ENCODE assay signal across 1 cellular context in the genomic region with DNA sequence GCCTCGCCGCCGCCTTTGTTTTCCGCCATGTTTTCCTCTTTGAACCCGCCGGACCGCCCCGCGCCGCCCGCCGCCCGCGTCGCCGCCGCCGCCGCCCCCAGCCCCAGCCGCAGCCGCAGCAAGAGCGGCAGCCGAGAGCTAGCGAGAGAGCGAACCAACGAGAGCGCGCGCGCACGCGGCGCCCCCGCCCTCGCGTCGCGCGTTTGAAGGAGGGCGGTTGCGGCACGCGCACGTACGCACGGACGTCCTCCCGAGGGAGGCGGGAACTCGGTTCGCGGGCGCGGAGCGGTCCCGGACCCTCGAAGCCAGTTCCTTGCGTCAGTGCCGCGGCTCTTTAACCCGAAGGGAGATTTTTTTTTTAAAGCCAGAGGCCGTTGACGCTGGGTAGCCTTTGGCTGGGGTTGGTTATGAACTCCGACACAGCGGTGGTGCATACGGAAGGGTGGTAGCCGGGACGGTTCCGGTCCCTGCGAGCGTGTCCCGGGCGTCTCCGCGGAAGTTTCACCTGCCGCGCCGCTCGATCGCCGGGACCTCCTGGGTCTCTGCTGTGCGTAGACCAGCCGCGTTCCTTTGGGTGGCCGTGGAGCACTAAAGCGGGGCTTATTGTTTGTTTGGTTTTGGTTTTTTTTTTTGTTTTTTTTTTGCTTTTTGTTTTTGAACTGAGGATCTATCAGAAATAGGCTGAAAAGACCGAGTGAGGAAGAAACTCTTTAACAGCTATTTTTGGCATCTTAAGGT.
A peak's percentile ranks its signal among the peaks of the same experiment; 100 is the strongest.
TF ChIP-seq lines count a peak whose summit lies in the region.

A gene (minus strand): TSS at position 156 of the 738 bp plus-strand sequence. CDS start 127 bp downstream, at position 29.

TF ChIP-seq in K562, 482 proteins besides CTCF, POLR2A, EP300 and RAD21 (continued from another document and continues in another):
- TF ChIP-seq, protein P1, sequence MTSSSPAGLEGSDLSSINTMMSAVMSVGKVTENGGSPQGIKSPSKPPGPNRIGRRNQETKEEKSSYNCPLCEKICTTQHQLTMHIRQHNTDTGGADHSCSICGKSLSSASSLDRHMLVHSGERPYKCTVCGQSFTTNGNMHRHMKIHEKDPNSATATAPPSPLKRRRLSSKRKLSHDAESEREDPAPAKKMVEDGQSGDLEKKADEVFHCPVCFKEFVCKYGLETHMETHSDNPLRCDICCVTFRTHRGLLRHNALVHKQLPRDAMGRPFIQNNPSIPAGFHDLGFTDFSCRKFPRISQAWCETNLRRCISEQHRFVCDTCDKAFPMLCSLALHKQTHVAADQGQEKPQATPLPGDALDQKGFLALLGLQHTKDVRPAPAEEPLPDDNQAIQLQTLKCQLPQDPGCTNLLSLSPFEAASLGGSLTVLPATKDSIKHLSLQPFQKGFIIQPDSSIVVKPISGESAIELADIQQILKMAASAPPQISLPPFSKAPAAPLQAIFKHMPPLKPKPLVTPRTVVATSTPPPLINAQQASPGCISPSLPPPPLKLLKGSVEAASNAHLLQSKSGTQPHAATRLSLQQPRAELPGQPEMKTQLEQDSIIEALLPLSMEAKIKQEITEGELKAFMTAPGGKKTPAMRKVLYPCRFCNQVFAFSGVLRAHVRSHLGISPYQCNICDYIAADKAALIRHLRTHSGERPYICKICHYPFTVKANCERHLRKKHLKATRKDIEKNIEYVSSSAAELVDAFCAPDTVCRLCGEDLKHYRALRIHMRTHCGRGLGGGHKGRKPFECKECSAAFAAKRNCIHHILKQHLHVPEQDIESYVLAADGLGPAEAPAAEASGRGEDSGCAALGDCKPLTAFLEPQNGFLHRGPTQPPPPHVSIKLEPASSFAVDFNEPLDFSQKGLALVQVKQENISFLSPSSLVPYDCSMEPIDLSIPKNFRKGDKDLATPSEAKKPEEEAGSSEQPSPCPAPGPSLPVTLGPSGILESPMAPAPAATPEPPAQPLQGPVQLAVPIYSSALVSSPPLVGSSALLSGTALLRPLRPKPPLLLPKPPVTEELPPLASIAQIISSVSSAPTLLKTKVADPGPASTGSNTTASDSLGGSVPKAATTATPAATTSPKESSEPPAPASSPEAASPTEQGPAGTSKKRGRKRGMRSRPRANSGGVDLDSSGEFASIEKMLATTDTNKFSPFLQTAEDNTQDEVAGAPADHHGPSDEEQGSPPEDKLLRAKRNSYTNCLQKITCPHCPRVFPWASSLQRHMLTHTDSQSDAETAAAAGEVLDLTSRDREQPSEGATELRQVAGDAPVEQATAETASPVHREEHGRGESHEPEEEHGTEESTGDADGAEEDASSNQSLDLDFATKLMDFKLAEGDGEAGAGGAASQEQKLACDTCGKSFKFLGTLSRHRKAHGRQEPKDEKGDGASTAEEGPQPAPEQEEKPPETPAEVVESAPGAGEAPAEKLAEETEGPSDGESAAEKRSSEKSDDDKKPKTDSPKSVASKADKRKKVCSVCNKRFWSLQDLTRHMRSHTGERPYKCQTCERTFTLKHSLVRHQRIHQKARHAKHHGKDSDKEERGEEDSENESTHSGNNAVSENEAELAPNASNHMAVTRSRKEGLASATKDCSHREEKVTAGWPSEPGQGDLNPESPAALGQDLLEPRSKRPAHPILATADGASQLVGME (CRISPR knock-in tag; IDR thresholded peaks at IDR 0.05) = peak; percentile 42; the same call in 1 of the 2 replicates
- TF ChIP-seq FOSL1 (tag; conservative IDR thresholded peaks at IDR 0.05) (0 out of 2 replicates have a peak, but pooled peaks have one; percentile 29), MBD2 (IDR thresholded peaks at IDR 0.05; ENCODE audit: borderline replicate concordance, low read depth) (peak; percentile 79; the same call in 1 of the 2 replicates), PHB (CRISPR knock-in tag; IDR thresholded peaks at IDR 0.05) (0 out of 2 replicates have a peak, but pooled peaks have one; percentile 35), ZFP1 (CRISPR knock-in tag; IDR thresholded peaks at IDR 0.05) (no peak), HCFC1 (IDR thresholded peaks at IDR 0.05; ENCODE audit: low read depth, low read length) (peak; percentile 50), ARNT (IDR thresholded peaks at IDR 0.05) (peak in 1 of 2 experiments; percentile 60; a peak in 2 of 4 replicates), KAT2B (IDR thresholded peaks at IDR 0.05; ENCODE audit: low read depth, low read length) (no peak), TAF15 (IDR thresholded peaks at IDR 0.05; ENCODE audit: low read depth, low read length) (no peak), NFE2L1 (tag; IDR thresholded peaks at IDR 0.05; ENCODE audit: borderline replicate concordance, low read depth) (no peak), ZSCAN32 (CRISPR knock-in tag; IDR thresholded peaks at IDR 0.05) (0 out of 2 replicates have a peak, but pooled peaks have one; percentile 15), TEAD4 (IDR thresholded peaks at IDR 0.05; ENCODE audit: low read length) (peak; percentile 41; the same call in 1 of the 2 replicates), TEAD4 (CRISPR knock-in tag; IDR thresholded peaks at IDR 0.05; ENCODE audit: borderline replicate concordance) (no peak), RBM14 (IDR thresholded peaks at IDR 0.05; ENCODE audit: borderline replicate concordance, insufficient read depth, low read depth, low read length) (no peak), ZNF583 (CRISPR knock-in tag; IDR thresholded peaks at IDR 0.05) (0 out of 2 replicates have a peak, but pooled peaks have one; percentile 25), U2AF1 (optimal IDR thresholded peaks at IDR 0.05; ENCODE audit: low read depth, low read length) (no peak), MAZ (CRISPR knock-in tag; conservative IDR thresholded peaks at IDR 0.05 in 1 of 2, IDR thresholded peaks at IDR 0.05 in 1 of 2) (peak; percentile 99), ZNF551 (CRISPR knock-in tag; IDR thresholded peaks at IDR 0.05) (no peak), NRF1 (conservative IDR thresholded peaks at IDR 0.05 in 1 of 2, IDR thresholded peaks at IDR 0.05 in 1 of 2) (peak; percentile 88 to 91), ZNF384 (IDR thresholded peaks at IDR 0.05; ENCODE audit: low read depth, low read length) (peak; percentile 82), MYNN (IDR thresholded peaks at IDR 0.05) (no peak), MYNN (CRISPR knock-in tag; IDR thresholded peaks at IDR 0.05) (no peak), CEBPG (CRISPR knock-in tag; IDR thresholded peaks at IDR 0.05) (peak; percentile 78), CEBPG (tag; conservative IDR thresholded peaks at IDR 0.05 in 1 of 2, IDR thresholded peaks at IDR 0.05 in 1 of 2) (peak in 1 of 2 experiments; percentile 67; a peak in 2 of 4 replicates), ZNF79 (CRISPR knock-in tag; IDR thresholded peaks at IDR 0.05; ENCODE audit: low read depth) (no peak), E2F3 (CRISPR knock-in tag; IDR thresholded peaks at IDR 0.05) (peak; percentile 94), TAF9B (IDR thresholded peaks at IDR 0.05; ENCODE audit: partially characterized antibody) (peak; percentile 71)
- TF ChIP-seq, protein P2, sequence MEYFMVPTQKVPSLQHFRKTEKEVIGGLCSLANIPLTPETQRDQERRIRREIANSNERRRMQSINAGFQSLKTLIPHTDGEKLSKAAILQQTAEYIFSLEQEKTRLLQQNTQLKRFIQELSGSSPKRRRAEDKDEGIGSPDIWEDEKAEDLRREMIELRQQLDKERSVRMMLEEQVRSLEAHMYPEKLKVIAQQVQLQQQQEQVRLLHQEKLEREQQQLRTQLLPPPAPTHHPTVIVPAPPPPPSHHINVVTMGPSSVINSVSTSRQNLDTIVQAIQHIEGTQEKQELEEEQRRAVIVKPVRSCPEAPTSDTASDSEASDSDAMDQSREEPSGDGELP (CRISPR knock-in tag; IDR thresholded peaks at IDR 0.05; ENCODE audit: borderline replicate concordance) = peak; percentile 60; the same call in 1 of the 2 replicates
- TF ChIP-seq, protein P3, sequence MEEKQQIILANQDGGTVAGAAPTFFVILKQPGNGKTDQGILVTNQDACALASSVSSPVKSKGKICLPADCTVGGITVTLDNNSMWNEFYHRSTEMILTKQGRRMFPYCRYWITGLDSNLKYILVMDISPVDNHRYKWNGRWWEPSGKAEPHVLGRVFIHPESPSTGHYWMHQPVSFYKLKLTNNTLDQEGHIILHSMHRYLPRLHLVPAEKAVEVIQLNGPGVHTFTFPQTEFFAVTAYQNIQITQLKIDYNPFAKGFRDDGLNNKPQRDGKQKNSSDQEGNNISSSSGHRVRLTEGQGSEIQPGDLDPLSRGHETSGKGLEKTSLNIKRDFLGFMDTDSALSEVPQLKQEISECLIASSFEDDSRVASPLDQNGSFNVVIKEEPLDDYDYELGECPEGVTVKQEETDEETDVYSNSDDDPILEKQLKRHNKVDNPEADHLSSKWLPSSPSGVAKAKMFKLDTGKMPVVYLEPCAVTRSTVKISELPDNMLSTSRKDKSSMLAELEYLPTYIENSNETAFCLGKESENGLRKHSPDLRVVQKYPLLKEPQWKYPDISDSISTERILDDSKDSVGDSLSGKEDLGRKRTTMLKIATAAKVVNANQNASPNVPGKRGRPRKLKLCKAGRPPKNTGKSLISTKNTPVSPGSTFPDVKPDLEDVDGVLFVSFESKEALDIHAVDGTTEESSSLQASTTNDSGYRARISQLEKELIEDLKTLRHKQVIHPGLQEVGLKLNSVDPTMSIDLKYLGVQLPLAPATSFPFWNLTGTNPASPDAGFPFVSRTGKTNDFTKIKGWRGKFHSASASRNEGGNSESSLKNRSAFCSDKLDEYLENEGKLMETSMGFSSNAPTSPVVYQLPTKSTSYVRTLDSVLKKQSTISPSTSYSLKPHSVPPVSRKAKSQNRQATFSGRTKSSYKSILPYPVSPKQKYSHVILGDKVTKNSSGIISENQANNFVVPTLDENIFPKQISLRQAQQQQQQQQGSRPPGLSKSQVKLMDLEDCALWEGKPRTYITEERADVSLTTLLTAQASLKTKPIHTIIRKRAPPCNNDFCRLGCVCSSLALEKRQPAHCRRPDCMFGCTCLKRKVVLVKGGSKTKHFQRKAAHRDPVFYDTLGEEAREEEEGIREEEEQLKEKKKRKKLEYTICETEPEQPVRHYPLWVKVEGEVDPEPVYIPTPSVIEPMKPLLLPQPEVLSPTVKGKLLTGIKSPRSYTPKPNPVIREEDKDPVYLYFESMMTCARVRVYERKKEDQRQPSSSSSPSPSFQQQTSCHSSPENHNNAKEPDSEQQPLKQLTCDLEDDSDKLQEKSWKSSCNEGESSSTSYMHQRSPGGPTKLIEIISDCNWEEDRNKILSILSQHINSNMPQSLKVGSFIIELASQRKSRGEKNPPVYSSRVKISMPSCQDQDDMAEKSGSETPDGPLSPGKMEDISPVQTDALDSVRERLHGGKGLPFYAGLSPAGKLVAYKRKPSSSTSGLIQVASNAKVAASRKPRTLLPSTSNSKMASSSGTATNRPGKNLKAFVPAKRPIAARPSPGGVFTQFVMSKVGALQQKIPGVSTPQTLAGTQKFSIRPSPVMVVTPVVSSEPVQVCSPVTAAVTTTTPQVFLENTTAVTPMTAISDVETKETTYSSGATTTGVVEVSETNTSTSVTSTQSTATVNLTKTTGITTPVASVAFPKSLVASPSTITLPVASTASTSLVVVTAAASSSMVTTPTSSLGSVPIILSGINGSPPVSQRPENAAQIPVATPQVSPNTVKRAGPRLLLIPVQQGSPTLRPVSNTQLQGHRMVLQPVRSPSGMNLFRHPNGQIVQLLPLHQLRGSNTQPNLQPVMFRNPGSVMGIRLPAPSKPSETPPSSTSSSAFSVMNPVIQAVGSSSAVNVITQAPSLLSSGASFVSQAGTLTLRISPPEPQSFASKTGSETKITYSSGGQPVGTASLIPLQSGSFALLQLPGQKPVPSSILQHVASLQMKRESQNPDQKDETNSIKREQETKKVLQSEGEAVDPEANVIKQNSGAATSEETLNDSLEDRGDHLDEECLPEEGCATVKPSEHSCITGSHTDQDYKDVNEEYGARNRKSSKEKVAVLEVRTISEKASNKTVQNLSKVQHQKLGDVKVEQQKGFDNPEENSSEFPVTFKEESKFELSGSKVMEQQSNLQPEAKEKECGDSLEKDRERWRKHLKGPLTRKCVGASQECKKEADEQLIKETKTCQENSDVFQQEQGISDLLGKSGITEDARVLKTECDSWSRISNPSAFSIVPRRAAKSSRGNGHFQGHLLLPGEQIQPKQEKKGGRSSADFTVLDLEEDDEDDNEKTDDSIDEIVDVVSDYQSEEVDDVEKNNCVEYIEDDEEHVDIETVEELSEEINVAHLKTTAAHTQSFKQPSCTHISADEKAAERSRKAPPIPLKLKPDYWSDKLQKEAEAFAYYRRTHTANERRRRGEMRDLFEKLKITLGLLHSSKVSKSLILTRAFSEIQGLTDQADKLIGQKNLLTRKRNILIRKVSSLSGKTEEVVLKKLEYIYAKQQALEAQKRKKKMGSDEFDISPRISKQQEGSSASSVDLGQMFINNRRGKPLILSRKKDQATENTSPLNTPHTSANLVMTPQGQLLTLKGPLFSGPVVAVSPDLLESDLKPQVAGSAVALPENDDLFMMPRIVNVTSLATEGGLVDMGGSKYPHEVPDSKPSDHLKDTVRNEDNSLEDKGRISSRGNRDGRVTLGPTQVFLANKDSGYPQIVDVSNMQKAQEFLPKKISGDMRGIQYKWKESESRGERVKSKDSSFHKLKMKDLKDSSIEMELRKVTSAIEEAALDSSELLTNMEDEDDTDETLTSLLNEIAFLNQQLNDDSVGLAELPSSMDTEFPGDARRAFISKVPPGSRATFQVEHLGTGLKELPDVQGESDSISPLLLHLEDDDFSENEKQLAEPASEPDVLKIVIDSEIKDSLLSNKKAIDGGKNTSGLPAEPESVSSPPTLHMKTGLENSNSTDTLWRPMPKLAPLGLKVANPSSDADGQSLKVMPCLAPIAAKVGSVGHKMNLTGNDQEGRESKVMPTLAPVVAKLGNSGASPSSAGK (IDR thresholded peaks at IDR 0.05) = peak; percentile 95
- TF ChIP-seq, protein P4, sequence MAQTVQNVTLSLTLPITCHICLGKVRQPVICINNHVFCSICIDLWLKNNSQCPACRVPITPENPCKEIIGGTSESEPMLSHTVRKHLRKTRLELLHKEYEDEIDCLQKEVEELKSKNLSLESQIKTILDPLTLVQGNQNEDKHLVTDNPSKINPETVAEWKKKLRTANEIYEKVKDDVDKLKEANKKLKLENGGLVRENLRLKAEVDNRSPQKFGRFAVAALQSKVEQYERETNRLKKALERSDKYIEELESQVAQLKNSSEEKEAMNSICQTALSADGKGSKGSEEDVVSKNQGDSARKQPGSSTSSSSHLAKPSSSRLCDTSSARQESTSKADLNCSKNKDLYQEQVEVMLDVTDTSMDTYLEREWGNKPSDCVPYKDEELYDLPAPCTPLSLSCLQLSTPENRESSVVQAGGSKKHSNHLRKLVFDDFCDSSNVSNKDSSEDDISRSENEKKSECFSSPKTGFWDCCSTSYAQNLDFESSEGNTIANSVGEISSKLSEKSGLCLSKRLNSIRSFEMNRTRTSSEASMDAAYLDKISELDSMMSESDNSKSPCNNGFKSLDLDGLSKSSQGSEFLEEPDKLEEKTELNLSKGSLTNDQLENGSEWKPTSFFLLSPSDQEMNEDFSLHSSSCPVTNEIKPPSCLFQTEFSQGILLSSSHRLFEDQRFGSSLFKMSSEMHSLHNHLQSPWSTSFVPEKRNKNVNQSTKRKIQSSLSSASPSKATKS (CRISPR knock-in tag; IDR thresholded peaks at IDR 0.05) = no peak
- TF ChIP-seq, protein P5, sequence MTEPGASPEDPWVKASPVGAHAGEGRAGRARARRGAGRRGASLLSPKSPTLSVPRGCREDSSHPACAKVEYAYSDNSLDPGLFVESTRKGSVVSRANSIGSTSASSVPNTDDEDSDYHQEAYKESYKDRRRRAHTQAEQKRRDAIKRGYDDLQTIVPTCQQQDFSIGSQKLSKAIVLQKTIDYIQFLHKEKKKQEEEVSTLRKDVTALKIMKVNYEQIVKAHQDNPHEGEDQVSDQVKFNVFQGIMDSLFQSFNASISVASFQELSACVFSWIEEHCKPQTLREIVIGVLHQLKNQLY (CRISPR knock-in tag; conservative IDR thresholded peaks at IDR 0.05) = no peak
- TF ChIP-seq, protein P6, sequence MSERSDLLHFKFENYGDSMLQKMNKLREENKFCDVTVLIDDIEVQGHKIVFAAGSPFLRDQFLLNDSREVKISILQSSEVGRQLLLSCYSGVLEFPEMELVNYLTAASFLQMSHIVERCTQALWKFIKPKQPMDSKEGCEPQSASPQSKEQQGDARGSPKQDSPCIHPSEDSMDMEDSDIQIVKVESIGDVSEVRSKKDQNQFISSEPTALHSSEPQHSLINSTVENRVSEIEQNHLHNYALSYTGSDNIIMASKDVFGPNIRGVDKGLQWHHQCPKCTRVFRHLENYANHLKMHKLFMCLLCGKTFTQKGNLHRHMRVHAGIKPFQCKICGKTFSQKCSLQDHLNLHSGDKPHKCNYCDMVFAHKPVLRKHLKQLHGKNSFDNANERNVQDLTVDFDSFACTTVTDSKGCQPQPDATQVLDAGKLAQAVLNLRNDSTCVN (CRISPR knock-in tag; IDR thresholded peaks at IDR 0.05) = no peak
